8 cellular contexts compared by ENCODE assay signal in the genomic region with DNA sequence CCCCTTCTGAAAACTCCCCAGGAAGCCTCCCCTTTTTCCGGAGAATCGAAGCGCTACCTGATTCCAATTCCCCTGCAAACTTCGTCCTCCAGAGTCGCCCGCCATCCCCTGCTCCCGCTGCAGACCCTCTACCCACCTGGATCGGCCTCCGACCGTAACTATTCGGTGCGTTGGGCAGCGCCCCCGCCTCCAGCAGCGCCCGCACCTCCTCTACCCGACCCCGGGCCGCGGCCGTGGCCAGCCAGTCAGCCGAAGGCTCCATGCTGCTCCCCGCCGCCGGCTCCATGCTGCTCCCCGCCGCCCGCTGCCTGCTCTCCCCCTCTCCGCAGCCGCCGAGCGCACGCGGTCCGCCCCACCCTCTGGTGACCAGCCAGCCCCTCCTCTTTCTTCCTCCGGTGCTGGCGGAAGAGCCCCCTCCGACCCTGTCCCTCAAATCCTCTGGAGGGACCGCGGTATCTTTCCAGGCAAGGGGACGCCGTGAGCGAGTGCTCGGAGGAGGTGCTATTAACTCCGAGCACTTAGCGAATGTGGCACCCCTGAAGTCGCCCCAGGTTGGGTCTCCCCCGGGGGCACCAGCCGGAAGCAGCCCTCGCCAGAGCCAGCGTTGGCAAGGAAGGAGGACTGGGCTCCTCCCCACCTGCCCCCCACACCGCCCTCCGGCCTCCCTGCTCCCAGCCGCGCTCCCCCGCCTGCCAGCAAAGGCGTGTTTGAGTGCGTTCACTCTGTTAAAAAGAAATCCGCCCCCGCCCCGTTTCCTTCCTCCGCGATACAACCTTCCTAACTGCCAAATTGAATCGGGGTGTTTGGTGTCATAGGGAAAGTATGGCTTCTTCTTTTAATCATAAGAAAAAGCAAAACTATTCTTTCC. TPM values are rescaled to one million over a fixed set of nuclear protein-coding genes. Genes with fewer than 3 reads are reported as not detected.
DNase-seq lines count a peak whose midpoint lies in the region; ATAC-seq and TF ChIP-seq lines count a peak whose summit lies in the region.

No MANE protein-coding gene starts in this region.

- ATAC-seq in GM18907 (IDR thresholded peaks at IDR 0.05; ENCODE audit: unreplicated experiment) (peak; percentile 76), HG03103 (IDR thresholded peaks at IDR 0.05; ENCODE audit: low read depth, unreplicated experiment) (peak; percentile 53), GM18519 (IDR thresholded peaks at IDR 0.05; ENCODE audit: low FRiP score, unreplicated experiment) (no peak)

- H2AFZ ChIP-seq in smooth muscle cell (ENCODE audit: low read depth), result peak overlapping the region; percentile 75

- H3K4me1 ChIP-seq in adrenal gland (replicated peaks in 1 of 2) (peaks cover 14 to 17% of the 10 kb centered on the region in 2 donors), smooth muscle cell (ENCODE audit: low read depth) (no peaks in the 10 kb centered on the region)

- peak overlapping the region; percentile 5 for H3K9ac ChIP-seq in smooth muscle cell (ENCODE audit: low read depth)

- H3K79me2 ChIP-seq in smooth muscle cell (ENCODE audit: low read depth), result no peaks in the 10 kb centered on the region

- peaks cover 34% of the 10 kb centered on the region for H4K20me1 ChIP-seq in smooth muscle cell (ENCODE audit: low read depth)

- H3K36me3 ChIP-seq in adrenal gland (replicated peaks in 1 of 2), result no peaks in the 10 kb centered on the region
- H3K36me3 ChIP-seq in smooth muscle cell (ENCODE audit: low read depth), result no peaks in the 10 kb centered on the region

- H3K9me3 ChIP-seq in adrenal gland (replicated peaks in 1 of 3) (peaks cover 0 to 4% (median 0%) of the 10 kb centered on the region in 3 donors), iPS-18c (ENCODE audit: control insufficient read depth, insufficient read depth, low read length) (no peaks in the 10 kb centered on the region), smooth muscle cell (replicated peaks; ENCODE audit: low read depth) (no peaks in the 10 kb centered on the region)

- WGBS in adrenal gland, 4 donors, result 0 to 6% (median 2%) methylated on average over 15 to 64 of the region's 64 CpGs
- 1% methylated on average over 52 of the region's 64 CpGs for WGBS in smooth muscle cell (ENCODE audit: low lambda C conversion rate)

- DNase-seq in AG08396 (ENCODE audit: low spot score), result peak; percentile 76
- DNase-seq in NCI-H748 treated with DMSO at 0.1 percent for 48 hours (lab: John Stamatoyannopoulos, UW), result peak; percentile 80
- DNase-seq in adrenal gland, result peak; percentile 44 to 81 (median 63)
- no peak for DNase-seq in smooth muscle cell (lab: John Stamatoyannopoulos, UW; ENCODE audit: unreplicated experiment)

- intact Hi-C loops in adrenal gland (cut with DNase I), result no loop called here

- H3K27me3 ChIP-seq in adrenal gland, result peaks cover 96% of the 10 kb centered on the region
- H3K27me3 ChIP-seq in smooth muscle cell (ENCODE audit: low read depth), result peaks cover 100% of the 10 kb centered on the region

- TF ChIP-seq CTCF in adrenal gland (IDR thresholded peaks at IDR 0.05), result no peak
- no peak for TF ChIP-seq CTCF in smooth muscle cell (IDR thresholded peaks at IDR 0.05; ENCODE audit: borderline replicate concordance, insufficient read depth, poor library complexity, severe bottlenecking)

- H3F3A ChIP-seq in smooth muscle cell (ENCODE audit: low read depth), result no peaks in the 10 kb centered on the region

- H3K27ac ChIP-seq in adrenal gland (peak overlapping the region in 2 of 5 donors; percentile 38 to 56), smooth muscle cell (ENCODE audit: low read depth) (no peak overlapping the region)

- TF ChIP-seq POLR2A in adrenal gland (IDR thresholded peaks at IDR 0.05), result peak in 1 of 2 donors; percentile 7

- peak overlapping the region; percentile 94 for H3K4me2 ChIP-seq in smooth muscle cell

- H3K4me3 ChIP-seq in adrenal gland (peak overlapping the region; percentile 22 to 60 (median 24)), iPS-18c (ENCODE audit: insufficient read depth, low read depth, low read length) (peak overlapping the region; percentile 52), smooth muscle cell (peak overlapping the region; percentile 59)

RNA-seq across cellular contexts. Expression of gene CDKN2A, which starts 19.4 kb away (rescaled TPM):
- 10 to 100 TPM in 6 of 8 donors, 1 to 10 TPM in 2; 4.1 to 34.5 (median 17.0) TPM for total RNA-seq in adrenal gland
- 10 to 100 TPM in 2 of 3 donors, 1 to 10 TPM in 1; 2.6 to 15.8 (median 11.6) TPM for polyA plus RNA-seq in adrenal gland
- total RNA-seq in smooth muscle cell, result 66.3 and 69.4 TPM in 2 replicates
- 77.5 and 146 TPM in 2 replicates for polyA plus RNA-seq in smooth muscle cell

RNA-seq across cellular contexts. Expression of gene CDKN2B-AS1, which starts 19.8 kb away (rescaled TPM):
- total RNA-seq in adrenal gland (1 to 10 TPM in 3 of 8 donors, under 1 TPM in 4, not detected in 1; 0.28 to 2.5 (median 0.87) TPM), smooth muscle cell (23.7 and 38.5 TPM in 2 replicates)
- polyA plus RNA-seq in adrenal gland (1 to 10 TPM in 1 of 3 donors, under 1 TPM in 2; 0.13 to 1.5 (median 0.74) TPM), smooth muscle cell (31.7 and 32.7 TPM in 2 replicates)

RNA-seq across cellular contexts. Expression of gene CDKN2B, which starts 34.3 kb away (rescaled TPM):
- total RNA-seq in adrenal gland (10 to 100 TPM in 2 of 8 donors, 1 to 10 TPM in 6; 2.7 to 13.8 (median 6.5) TPM), smooth muscle cell (184 and 192 TPM in 2 replicates)
- polyA plus RNA-seq in adrenal gland (1 to 10 TPM; 1.4 to 4.3 (median 3.3) TPM), smooth muscle cell (116 and 157 TPM in 2 replicates)

Comparison
In these comparisons a context has a peak if more than half of its experiments do, and no peak if none do; other contexts are left out.
1. RNA of gene CDKN2B, which starts 34.3 kb away (total RNA-seq): 184 to 192 TPM in smooth muscle cell; 2.7 to 13.8 TPM in adrenal gland; every median in the first group is over 10 times any median in the second.
2. Peak in every context shown above with its lines, with median percentiles within 50 percentile points of each other: H3K4me3 ChIP-seq.